In the genomic region with DNA sequence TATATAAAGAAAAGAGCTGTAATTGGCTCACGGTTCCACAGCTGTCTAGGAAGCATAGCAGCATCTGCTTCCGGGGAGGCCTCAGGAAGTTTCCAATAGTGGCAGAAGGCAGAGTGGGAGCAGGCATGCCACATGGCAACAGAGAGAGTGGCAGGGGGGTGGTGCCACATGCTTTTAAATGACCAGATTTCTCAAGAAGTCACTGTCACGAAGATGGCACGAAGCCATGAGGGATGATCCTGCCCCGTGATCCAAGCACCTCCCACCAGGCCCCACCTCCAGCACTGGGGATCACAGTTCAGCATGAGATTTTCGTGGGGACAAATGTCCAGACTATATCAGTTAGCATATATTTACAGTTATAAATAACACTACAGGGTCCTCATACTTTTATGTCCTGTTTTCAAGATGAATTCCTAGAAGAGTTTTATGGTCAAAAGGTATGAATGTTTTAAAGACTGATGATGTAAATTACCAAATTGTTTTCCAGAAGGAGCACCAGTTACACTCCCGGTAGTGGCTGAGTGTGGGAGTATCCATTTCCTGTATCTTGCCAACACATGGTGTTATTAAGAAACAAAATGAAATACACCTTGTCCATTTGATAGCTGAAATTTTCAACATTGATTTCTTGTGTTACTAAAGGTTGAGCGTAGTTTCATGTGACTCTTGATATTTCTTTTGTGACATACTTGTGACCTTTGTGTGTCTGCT, we compare ENCODE assay signal across 11 cellular contexts. TPM values are rescaled to one million over a fixed set of nuclear protein-coding genes. Genes with fewer than 3 reads are reported as not detected.
DNase-seq lines count a peak whose midpoint lies in the region; ATAC-seq and TF ChIP-seq lines count a peak whose summit lies in the region.
"Had no signal": no experiment of that assay in that cellular context is flagged by ENCODE, and none has a peak within 500 bp of the region (broad histone marks: within the 10 kb centered on the region; RNA-seq: fewer than 3 reads in every experiment).

No MANE protein-coding gene starts in this region.

- ATAC-seq in GM19452 (IDR thresholded peaks at IDR 0.05; ENCODE audit: unreplicated experiment) = no peak

- intact Hi-C loops in posterior vena cava (cut with DNase I) = no loop called here

- TF ChIP-seq POLR2A in erythroblast (IDR thresholded peaks at IDR 0.05; ENCODE audit: low read length) = no peak

- DNase-seq in DMS153 treated with DMSO at 0.1 percent for 48 hours (lab: John Stamatoyannopoulos, UW; ENCODE audit: unreplicated experiment) (peak; percentile 60), NCI-H524 (lab: John Stamatoyannopoulos, UW) (peak; percentile 98), erythroblast (lab: John Stamatoyannopoulos, UW) (peak; percentile 60 to 77), posterior vena cava (ENCODE audit: low spot score) (peak; percentile 66), NCI-H345 (lab: John Stamatoyannopoulos, UW) (no peak), NCI-H345 treated with DMSO at 0.1 percent for 48 hours (lab: John Stamatoyannopoulos, UW; ENCODE audit: unreplicated experiment) (no peak)
- DNase-seq: activated T-cell treated with anti-CD3 and anti-CD28 coated beads, Interleukin-2, amount 50 U/mL, for 1 hour; Calu3; NCI-H1436 had no signal

RNA-seq across cellular contexts. Expression of a gene that starts 19.2 kb away (rescaled TPM):
- total RNA-seq in posterior vena cava = 10 to 100 TPM; 16.0 to 24.6 TPM

RNA-seq across cellular contexts. Expression of a gene that starts 44.2 kb away (rescaled TPM):
- not detected for total RNA-seq in posterior vena cava
- total RNA-seq: Calu3, endothelial cell of umbilical vein had no signal

Comparison
In these comparisons a context has a peak if more than half of its experiments do, and no peak if none do; other contexts are left out.
1. DNase-seq: peak in DMS153 treated with DMSO at 0.1 percent for 48 hours (single experiment), NCI-H524 (2 of 2), erythroblast (2 of 2) and posterior vena cava (single experiment); none in NCI-H345 (single experiment) and NCI-H345 treated with DMSO at 0.1 percent for 48 hours (single experiment).